26 cellular contexts compared by ENCODE assay signal in genomic region chr2:105959357-105959756, GRCh38.
"Had no signal": no experiment of that assay in that cellular context is flagged by ENCODE, and none has a peak within 500 bp of the region (broad histone marks: within the 10 kb centered on the region; RNA-seq: fewer than 3 reads in every experiment).

No MANE protein-coding gene starts in this region.

- H3K9ac ChIP-seq: KMS-11 had no signal

- H3K36me3 ChIP-seq: Peyer's patch, SJSA1 had no signal

- H3K4me3 ChIP-seq: Peyer's patch, SJSA1 had no signal

- H3K4me2 ChIP-seq: KMS-11 had no signal

- H3K27ac ChIP-seq: KMS-11, Peyer's patch, SJSA1 had no signal

- H3K27me3 Mint-ChIP-seq: activated CD4-positive, alpha-beta memory T cell treated with anti-CD3 and anti-CD28 coated beads for 36 hours; activated naive CD8-positive, alpha-beta T cell treated with anti-CD3 and anti-CD28 coated beads for 36 hours had no signal

- H3K9me3 Mint-ChIP-seq: activated B cell treated with CpG ODN at 0.5 μM for 24 hours; activated CD4-positive, alpha-beta T cell treated with anti-CD3 and anti-CD28 coated beads, Interleukin-2, amount 10 ng/mL, durations not matched to agents 24 days and 14 days had no signal

- H3K27ac Mint-ChIP-seq: activated B cell treated with CpG ODN at 0.5 μM for 24 hours; activated CD4-positive, alpha-beta memory T cell treated with anti-CD3 and anti-CD28 coated beads for 36 hours; activated CD4-positive, alpha-beta T cell treated with anti-CD3 and anti-CD28 coated beads, Interleukin-2, amount 10 ng/mL, durations not matched to agents 24 days and 14 days; activated naive CD4-positive, alpha-beta T cell treated with anti-CD3 and anti-CD28 coated beads for 36 hours; activated naive CD8-positive, alpha-beta T cell treated with anti-CD3 and anti-CD28 coated beads for 36 hours had no signal

- H3K36me3 Mint-ChIP-seq: activated CD4-positive, alpha-beta memory T cell treated with anti-CD3 and anti-CD28 coated beads for 36 hours had no signal

- H3K27me3 ChIP-seq: Peyer's patch had no signal

- H3K9me3 ChIP-seq: SJSA1 had no signal

- DNase-seq: activated B cell treated with CpG ODN at 0.5 μM for 24 hours; activated CD4-positive, alpha-beta memory T cell treated with anti-CD3 and anti-CD28 coated beads for 36 hours; activated CD4-positive, alpha-beta T cell treated with anti-CD3 and anti-CD28 coated beads for 1 hour; activated CD4-positive, alpha-beta T cell treated with anti-CD3 and anti-CD28 coated beads, Interleukin-2, amount 10 ng/mL, durations not matched to agents 24 days and 14 days; activated CD8-positive, alpha-beta memory T cell treated with anti-CD3 and anti-CD28 coated beads for 24 hours; activated gamma-delta T cell; activated naive CD4-positive, alpha-beta T cell treated with anti-CD3 and anti-CD28 coated beads for 36 hours; activated naive CD8-positive, alpha-beta T cell treated with anti-CD3 and anti-CD28 coated beads for 36 hours; activated T-cell treated with anti-CD3 and anti-CD28 coated beads, Interleukin-2, amount 50 U/mL, for 4 hours; anterior cingulate cortex; caudate nucleus; MM.1S; NCI-H1105; NCI-H1436; NCI-H1694 treated with DMSO at 0.1 percent for 48 hours; NCI-H2029 treated with DMSO at 0.1 percent for 48 hours; NCI-H446; NCI-H524; Peyer's patch; SHP77; SW 1271; T-helper 2 cell; T1000 had no signal

- H3K4me3 Mint-ChIP-seq: activated B cell treated with CpG ODN at 0.5 μM for 24 hours; activated CD4-positive, alpha-beta memory T cell treated with anti-CD3 and anti-CD28 coated beads for 36 hours; activated CD4-positive, alpha-beta T cell treated with anti-CD3 and anti-CD28 coated beads, Interleukin-2, amount 10 ng/mL, durations not matched to agents 24 days and 14 days; activated naive CD4-positive, alpha-beta T cell treated with anti-CD3 and anti-CD28 coated beads for 36 hours; activated naive CD8-positive, alpha-beta T cell treated with anti-CD3 and anti-CD28 coated beads for 36 hours; activated T-cell treated with anti-CD3 and anti-CD28 coated beads, Interleukin-2, amount 50 U/mL, for 4 hours had no signal

- H3K4me1 Mint-ChIP-seq: activated B cell treated with CpG ODN at 0.5 μM for 24 hours had no signal

- ATAC-seq: activated T-cell treated with anti-CD3 and anti-CD28 coated beads, Interleukin-2, amount 50 U/mL, for 4 hours; SK-N-SH treated with all-trans-retinoic acid at 6 μM for 48 hours had no signal

- H3K4me1 ChIP-seq: Peyer's patch, SJSA1 had no signal
